In genomic region chr13:79226250-79226649, GRCh38 we compare ENCODE assay signal across 22 cellular contexts.
"Had no signal": no experiment of that assay in that cellular context is flagged by ENCODE, and none has a peak within 500 bp of the region (broad histone marks: within the 10 kb centered on the region; RNA-seq: fewer than 3 reads in every experiment).

No MANE protein-coding gene starts in this region.

- H3K4me3 ChIP-seq: body of pancreas, cardiac muscle cell, sigmoid colon, transverse colon, vagina had no signal

- H3K27ac Mint-ChIP-seq: activated naive CD4-positive, alpha-beta T cell treated with anti-CD3 and anti-CD28 coated beads, Interleukin-2, amount 50 U/mL, for 24 hours; dendritic cell treated with granulocyte-macrophage colony-stimulating factor and Interleukin-4, amounts not matched to agents 40 ng/mL and 50 ng/mL, for 4 days; memory B cell; stimulated activated naive B cell treated with anti-CD40 and anti-IgM and Interleukin-4, amounts not matched to agents 10 μg/mL and 1 μg/mL and 100 μg/mL, for 72 hours had no signal

- H3K9me3 ChIP-seq: body of pancreas, sigmoid colon, transverse colon, vagina had no signal

- H3K36me3 Mint-ChIP-seq: activated naive CD4-positive, alpha-beta T cell treated with anti-CD3 and anti-CD28 coated beads, Interleukin-2, amount 50 U/mL, for 24 hours; memory B cell; stimulated activated naive B cell treated with anti-CD40 and anti-IgM and Interleukin-4, amounts not matched to agents 10 μg/mL and 1 μg/mL and 100 μg/mL, for 72 hours had no signal

- H3K4me1 ChIP-seq: foreskin keratinocyte, vagina had no signal

- H3K27ac ChIP-seq: body of pancreas, cardiac muscle cell, foreskin keratinocyte, sigmoid colon, transverse colon, vagina had no signal

- H3K4me3 Mint-ChIP-seq: activated naive CD4-positive, alpha-beta T cell treated with anti-CD3 and anti-CD28 coated beads, Interleukin-2, amount 50 U/mL, for 24 hours; memory B cell; neural crest cell; stimulated activated naive B cell treated with anti-CD40 and anti-IgM and Interleukin-4, amounts not matched to agents 10 μg/mL and 1 μg/mL and 100 μg/mL, for 72 hours had no signal

- DNase-seq: activated CD4-positive, alpha-beta T cell treated with anti-CD3 and anti-CD28 coated beads for 1 hour; activated CD4-positive, alpha-beta T cell treated with anti-CD3 and anti-CD28 coated beads, Interleukin-2, amount 50 U/mL, for 1 hour; activated gamma-delta T cell treated with Interleukin-2 at 50 U/mL for 16 hours; activated T-cell treated with anti-CD3 and anti-CD28 coated beads, Interleukin-2, amount 50 U/mL, for 1 hour; body of pancreas; effector CD4-positive, alpha-beta T cell; erythroblast; hippocampal formation; retina; sigmoid colon; stimulated activated CD4-positive, alpha-beta T cell treated with anti-CD3 and anti-CD28 coated beads, Interleukin-2, amount 100 ng/mL, for 48 hours; stimulated activated CD8-positive, alpha-beta memory T cell treated with anti-CD3 and anti-CD28 coated beads, Interleukin-4, amount 100 ng/mL, for 48 hours; stimulated activated naive B cell treated with anti-CD40 and anti-IgM and Interleukin-4, amounts not matched to agents 10 μg/mL and 1 μg/mL and 100 μg/mL, for 72 hours; T-helper 9 cell; transverse colon had no signal

- H3K4me1 Mint-ChIP-seq: activated naive CD4-positive, alpha-beta T cell treated with anti-CD3 and anti-CD28 coated beads, Interleukin-2, amount 50 U/mL, for 24 hours; neural crest cell had no signal

- H3K27me3 ChIP-seq: body of pancreas, cardiac muscle cell, foreskin keratinocyte, sigmoid colon, transverse colon, vagina had no signal

- H3K36me3 ChIP-seq: cardiac muscle cell, sigmoid colon, transverse colon, vagina had no signal

- H3K9me3 Mint-ChIP-seq: activated naive CD4-positive, alpha-beta T cell treated with anti-CD3 and anti-CD28 coated beads, Interleukin-2, amount 50 U/mL, for 24 hours; memory B cell had no signal
